19 cellular contexts compared by ENCODE assay signal in genomic region chr13:40549500-40550094, GRCh38.
DNase-seq lines count a peak whose midpoint lies in the region; ATAC-seq, FAIRE-seq and TF ChIP-seq lines count a peak whose summit lies in the region.
"Had no signal": no experiment of that assay in that cellular context is flagged by ENCODE, and none has a peak within 500 bp of the region (broad histone marks: within the 10 kb centered on the region; RNA-seq: fewer than 3 reads in every experiment).

No MANE protein-coding gene starts in this region.

- H3K79me2 ChIP-seq in HepG2 (ENCODE audit: insufficient read depth, low read length), result peaks cover 14% of the 10 kb centered on the region

- no peak for TF ChIP-seq CTCF in left ventricle myocardium inferior (IDR thresholded peaks at IDR 0.05; ENCODE audit: borderline replicate concordance)
- no peak for TF ChIP-seq CTCF in HepG2 (CRISPR knock-in tag; IDR thresholded peaks at IDR 0.05)
- TF ChIP-seq CTCF in tibial artery (IDR thresholded peaks at IDR 0.05), result no peak
- TF ChIP-seq CTCF in A673 (conservative IDR thresholded peaks at IDR 0.05; ENCODE audit: low read depth, low read length), result no peak
- no peak for TF ChIP-seq CTCF in GM13977 (IDR thresholded peaks at IDR 0.05; ENCODE audit: extremely low read depth, insufficient read depth, missing control alignments)

- intact Hi-C loops in Right ventricle myocardium inferior (cut with DNase I), result no loop called here
- intact Hi-C loops in left ventricle myocardium inferior (cut with micrococcal nuclease), result no loop called here
- intact Hi-C loops in HepG2 (cut with micrococcal nuclease; ENCODE audit: unreplicated experiment), result no loop called here
- intact Hi-C loops in tibial artery (cut with DNase I; ENCODE audit: low total_unique reads), result no loop called here
- intact Hi-C loops in A673 (cut with micrococcal nuclease; ENCODE audit: unreplicated experiment), result no loop called here

- TF ChIP-seq EP300 in HepG2 (IDR thresholded peaks at IDR 0.05; ENCODE audit: low read depth in 2 of 2, low read length in 2 of 2), result no peak; a peak in 1 of 4 replicates
- TF ChIP-seq EP300 in HepG2 (CRISPR knock-in tag; IDR thresholded peaks at IDR 0.05; ENCODE audit: borderline replicate concordance), result no peak

- CTCF ChIA-PET in HepG2 (lab: Yijun Ruan, JAX; ENCODE audit: low intra/inter-chr PET ratio, low total read pairs), result no interaction called here
- CTCF ChIA-PET in A673 (lab: Charles Lee), result no interaction called here

- H3K27ac ChIP-seq in left ventricle myocardium inferior (replicated peaks) (no peak overlapping the region), HepG2 (ENCODE audit: extremely low read length, insufficient read depth, low read length) (peak overlapping the region; percentile 32), tibial artery (no peak overlapping the region), A673 (ENCODE audit: low read depth, low read length, poor library complexity, severe bottlenecking) (no peak overlapping the region)
- H3K27ac ChIP-seq: VCaP had no signal

- no peaks in the 10 kb centered on the region for H4K20me1 ChIP-seq in HepG2 (ENCODE audit: insufficient read depth, low read length)

- H3K4me2 ChIP-seq in HepG2 (ENCODE audit: low read depth, low read length), result peak overlapping the region; percentile 42

- BruUV-seq in HepG2 (replicated peaks; lab: Mats Ljungman, UMichigan), result no TSS peak
- BruUV-seq in A673 (replicated peaks; lab: Mats Ljungman, UMichigan), result no TSS peak

- no peak for FAIRE-seq in HepG2 (lab: Jason Lieb, UNC)
- FAIRE-seq: D721Med, kidney had no signal

- in situ Hi-C loops in HepG2 (cut with HindIII; ENCODE audit: extremely low pct_ligation_motif_present, low pct_unique_long_range_greater_than_20kb) (no loop called here), GM13977 (cut with MboI; ENCODE audit: low pct_unique_long_range_greater_than_20kb, low sequenced_read_pairs, unreplicated experiment) (no loop called here)

- DNase-seq in Right ventricle myocardium inferior (ENCODE audit: missing footprints), result no peak
- DNase-seq in left ventricle myocardium inferior, result no peak
- DNase-seq in astrocyte of the hippocampus (ENCODE audit: low read depth, low spot score), result peak; percentile 58
- DNase-seq in HepG2 (ENCODE audit: low spot score), result peak; percentile 77
- DNase-seq in tibial artery, result peak; percentile 78 to 82
- no peak for DNase-seq in A673 (ENCODE audit: low spot score)
- no peak for DNase-seq in GM13977 (ENCODE audit: low spot score)
- DNase-seq in 8988T, result no peak
- DNase-seq: activated CD8-positive, alpha-beta memory T cell treated with anti-CD3 and anti-CD28 coated beads for 24 hours; heart right ventricle; kidney; NCI-H2081 treated with DMSO at 0.1 percent for 48 hours; NCI-H774; stimulated activated CD4-positive, alpha-beta T cell treated with anti-CD3 and anti-CD28 coated beads, Interleukin-4, amount 100 ng/mL, for 24 hours had no signal

- no peak overlapping the region for H2AFZ ChIP-seq in HepG2 (ENCODE audit: low read length)

- H3K27me3 ChIP-seq in left ventricle myocardium inferior (ENCODE audit: low read depth) (no peaks in the 10 kb centered on the region), HepG2 (ENCODE audit: control insufficient read depth in 1 of 2, insufficient read depth in 2 of 2, low read length in 2 of 2) (no peaks in the 10 kb centered on the region), tibial artery (no peaks in the 10 kb centered on the region), A673 (replicated peaks; ENCODE audit: insufficient read depth, low read depth, low read length, poor library complexity) (no peaks in the 10 kb centered on the region)
- H3K27me3 ChIP-seq: heart right ventricle, tibial nerve had no signal

- no peak for TF ChIP-seq POLR2A in HepG2 (IDR thresholded peaks at IDR 0.05; ENCODE audit: insufficient read depth in 1 of 2, low read depth in 2 of 2, low read length in 2 of 2)

- H3K4me1 ChIP-seq in left ventricle myocardium inferior (peaks cover 27% of the 10 kb centered on the region), HepG2 (ENCODE audit: insufficient read depth, low read length) (peaks cover 89% of the 10 kb centered on the region), tibial artery (peaks cover 0 to 33% (median 15%) of the 10 kb centered on the region in 4 donors), A673 (ENCODE audit: insufficient read depth, low read length, poor library complexity, severe bottlenecking) (no peaks in the 10 kb centered on the region)

- TF ChIP-seq RAD21 in HepG2 (CRISPR knock-in tag; IDR thresholded peaks at IDR 0.05), result no peak

- H3K4me3 ChIP-seq in left ventricle myocardium inferior (no peak overlapping the region), HepG2 (replicated peaks in 1 of 3; ENCODE audit: insufficient read depth in 1 of 3, low read depth in 2 of 3, low read length in 3 of 3) (peak overlapping the region in 1 of 3 experiments; percentile 13; a peak in 1 of 6 replicates), tibial artery (no peak overlapping the region), A673 (ENCODE audit: low read depth, low read length, poor library complexity, severe bottlenecking) (no peak overlapping the region)
- H3K4me3 ChIP-seq: heart right ventricle, tibial nerve had no signal

- H3K9ac ChIP-seq in HepG2 (ENCODE audit: insufficient read depth, low read depth, low read length), result no peak overlapping the region

- H3K9me3 ChIP-seq in left ventricle myocardium inferior (replicated peaks) (no peaks in the 10 kb centered on the region), HepG2 (ENCODE audit: low read length) (no peaks in the 10 kb centered on the region), tibial artery (no peaks in the 10 kb centered on the region), A673 (ENCODE audit: low read depth, low read length, poor library complexity, severe bottlenecking) (no peaks in the 10 kb centered on the region)
- H3K9me3 ChIP-seq: heart right ventricle, tibial nerve had no signal

- peak; percentile 42 for ATAC-seq in Right ventricle myocardium inferior
- ATAC-seq in HepG2, result peak; percentile 52
- ATAC-seq: natural killer cell treated with Interleukin-12 subunit alpha and Interleukin-12 subunit beta and Interleukin-15 and Interleukin-18, amount 100 ng/mL, for 72 hours; Panc1 had no signal

- POLR2A ChIA-PET in HepG2 (lab: Yijun Ruan, JAX) (interaction anchor here (1.3 to 1.5 kb wide), 2 partner anchors 14 kb away, joined by 4 to 10 read pairs; no protein-coding TSS in a partner anchor), A673 (lab: Charles Lee; ENCODE audit: low non-redundant PET) (no interaction called here)

- H3K36me3 ChIP-seq in left ventricle myocardium inferior (no peaks in the 10 kb centered on the region), HepG2 (replicated peaks in 1 of 2; ENCODE audit: control insufficient read depth in 1 of 2, insufficient read depth in 2 of 2, low read length in 2 of 2) (no peaks in the 10 kb centered on the region), tibial artery (no peaks in the 10 kb centered on the region), A673 (ENCODE audit: insufficient read depth, low read length, poor library complexity, severe bottlenecking) (no peaks in the 10 kb centered on the region)
- H3K36me3 ChIP-seq: heart right ventricle, tibial nerve had no signal

TF ChIP-seq in HepG2, 621 proteins besides CTCF, POLR2A, EP300 and RAD21 (continues in another document):
- TF ChIP-seq IKZF5 (CRISPR knock-in tag; IDR thresholded peaks at IDR 0.05), result no peak
- no peak for TF ChIP-seq ZNF138 (CRISPR knock-in tag; IDR thresholded peaks at IDR 0.05; ENCODE audit: low read depth)
- no peak for TF ChIP-seq ZNF296 (CRISPR knock-in tag; conservative IDR thresholded peaks at IDR 0.05)
- no peak for TF ChIP-seq CERS6 (CRISPR knock-in tag; IDR thresholded peaks at IDR 0.05)
- no peak for TF ChIP-seq NR2F6 (IDR thresholded peaks at IDR 0.05)
- peak; percentile 40 for TF ChIP-seq NR2F6 (CRISPR knock-in tag; IDR thresholded peaks at IDR 0.05)
- peak; percentile 82; the same call in 1 of the 2 replicates for TF ChIP-seq SRF (IDR thresholded peaks at IDR 0.05; ENCODE audit: low read depth, low read length)
- no peak for TF ChIP-seq HNRNPK (IDR thresholded peaks at IDR 0.05; ENCODE audit: low read depth, low read length, poor library complexity, severe bottlenecking)
- no peak for TF ChIP-seq ZBTB7B (CRISPR knock-in tag; IDR thresholded peaks at IDR 0.05)
- no peak for TF ChIP-seq DZIP1 (CRISPR knock-in tag; IDR thresholded peaks at IDR 0.05)

Comparison
In these comparisons a context has a peak if more than half of its experiments do, and no peak if none do; other contexts are left out.
1. DNase-seq: peak in astrocyte of the hippocampus (single experiment), HepG2 (single experiment) and tibial artery (2 of 2); none in Right ventricle myocardium inferior (single experiment), left ventricle myocardium inferior (single experiment), A673 (single experiment), GM13977 (single experiment) and 8988T (single experiment).